14 cellular contexts compared by ENCODE assay signal in the genomic region with DNA sequence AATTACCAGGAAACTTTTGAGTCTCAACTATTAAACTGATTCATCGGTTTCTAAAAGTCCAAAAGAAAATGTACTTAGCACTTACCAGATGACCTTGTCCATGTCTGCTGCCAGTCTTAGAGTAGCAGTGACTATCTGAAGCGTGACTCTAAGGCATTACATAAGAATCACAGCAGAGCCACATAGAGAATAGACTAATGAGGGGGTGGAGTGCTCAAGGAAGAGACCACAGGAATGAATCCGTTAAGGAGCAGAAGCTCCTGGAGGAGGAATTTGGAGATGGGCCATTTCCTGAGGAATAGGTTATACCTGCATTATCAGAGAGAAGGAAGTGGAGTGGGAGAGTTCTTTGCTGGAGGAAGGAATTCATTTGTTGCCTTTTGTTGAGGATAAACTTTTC.
DNase-seq lines count a peak whose midpoint lies in the region; ATAC-seq and TF ChIP-seq lines count a peak whose summit lies in the region.
"Had no signal": no experiment of that assay in that cellular context is flagged by ENCODE, and none has a peak within 500 bp of the region (broad histone marks: within the 10 kb centered on the region; RNA-seq: fewer than 3 reads in every experiment).

No MANE protein-coding gene starts in this region.

- 49% methylated on average over 3 of the region's 3 CpGs for WGBS in right cardiac atrium
- WGBS in SK-N-SH (ENCODE audit: low lambda C conversion rate) = 93% methylated on average over 3 of the region's 3 CpGs

- H3K4me1 ChIP-seq in HCT116 (ENCODE audit: control insufficient read depth in 1 of 2, insufficient read depth in 2 of 2, low read length in 2 of 2) (peaks cover 10 to 12% of the 10 kb centered on the region in 2 experiments; a peak in 3 of 4 replicates), right cardiac atrium (ENCODE audit: control insufficient read depth, insufficient read depth, low read length) (peaks cover 4% of the 10 kb centered on the region), subcutaneous abdominal adipose tissue (ENCODE audit: control insufficient read depth in 5 of 5, insufficient read depth in 5 of 5, low read length in 5 of 5) (peaks cover 0 to 30% (median 12%) of the 10 kb centered on the region in 5 donors), SJCRH30 (0 out of 2 replicates have a peak, but pooled peaks cover 6% of the 10 kb centered on the region), Karpas-422 (ENCODE audit: low read length) (no peaks in the 10 kb centered on the region), SK-N-SH (ENCODE audit: control insufficient read depth in 1 of 2, insufficient read depth in 2 of 2, low read depth in 1 of 2, low read length in 1 of 2) (peaks cover 0 to 25% of the 10 kb centered on the region in 2 experiments)

- H2AFZ ChIP-seq in HCT116 (ENCODE audit: low read depth, low read length, poor library complexity, severe bottlenecking) = no peak overlapping the region
- H2AFZ ChIP-seq in Karpas-422 (ENCODE audit: low read length) = no peak overlapping the region
- H2AFZ ChIP-seq in SK-N-SH (ENCODE audit: low read depth) = no peak overlapping the region

- H3K4me2 ChIP-seq in HCT116 (ENCODE audit: low read length) (peak overlapping the region; percentile 5; the same call in 1 of the 2 replicates), Karpas-422 (ENCODE audit: low read depth, low read length, poor library complexity, severe bottlenecking) (no peak overlapping the region), SK-N-SH (no peak overlapping the region)

- TF ChIP-seq CTCF in HCT116 (IDR thresholded peaks at IDR 0.05 in 2 of 3, conservative IDR thresholded peaks at IDR 0.05 in 1 of 3; ENCODE audit: borderline replicate concordance in 1 of 3, insufficient read depth in 1 of 3, low read depth in 2 of 3, low read length in 2 of 3) = no peak
- no peak for TF ChIP-seq CTCF in VCaP (conservative IDR thresholded peaks at IDR 0.05)
- no peak for TF ChIP-seq CTCF in SK-N-SH (IDR thresholded peaks at IDR 0.05)

- H3K27ac ChIP-seq in HCT116 (ENCODE audit: low read depth, low read length) (no peak overlapping the region), VCaP (peak overlapping the region; percentile 42), right cardiac atrium (ENCODE audit: low read length) (no peak overlapping the region), subcutaneous abdominal adipose tissue (ENCODE audit: low read depth, low read length) (peak overlapping the region; percentile 2), SJCRH30 (no peak overlapping the region), Karpas-422 (ENCODE audit: low read length) (no peak overlapping the region), SK-N-SH (ENCODE audit: low read depth in 2 of 2, low read length in 1 of 2) (no peak overlapping the region)

- no peak for DNase-seq in HCT116 (ENCODE audit: low read depth, low spot score)
- no peak for DNase-seq in right cardiac atrium
- no peak for DNase-seq in SJCRH30
- no peak for DNase-seq in Karpas-422
- no peak for DNase-seq in SK-N-SH
- DNase-seq: activated CD4-positive, alpha-beta T cell treated with anti-CD3 and anti-CD28 coated beads for 48 hours; KBM-7; NCI-H1694 treated with DMSO at 0.1 percent for 48 hours; NCI-H82; stimulated activated CD4-positive, alpha-beta T cell treated with anti-CD3 and anti-CD28 coated beads, Interleukin-4, amount 100 ng/mL, for 24 hours; stimulated activated naive B cell treated with anti-CD40 and anti-IgM and Interleukin-4, amounts not matched to agents 10 μg/mL and 1 μg/mL and 100 μg/mL, for 72 hours had no signal

- H3K36me3 ChIP-seq in HCT116 (ENCODE audit: control insufficient read depth in 1 of 2, insufficient read depth in 2 of 2, low read length in 2 of 2) (0 out of 4 replicates have a peak, but pooled peaks cover 0 to 3% of the 10 kb centered on the region in 2 experiments), subcutaneous abdominal adipose tissue (ENCODE audit: control insufficient read depth in 5 of 5, insufficient read depth in 5 of 5, low read length in 5 of 5) (peaks cover 0 to 16% (median 10%) of the 10 kb centered on the region in 5 donors), SJCRH30 (no peaks in the 10 kb centered on the region), Karpas-422 (ENCODE audit: insufficient read depth, low read length) (no peaks in the 10 kb centered on the region), SK-N-SH (replicated peaks in 1 of 2; ENCODE audit: control insufficient read depth in 1 of 2, insufficient read depth in 2 of 2, low read length in 1 of 2) (peaks cover 14 to 17% of the 10 kb centered on the region in 2 experiments)

- H3K27me3 ChIP-seq in HCT116 (ENCODE audit: insufficient read depth, low read length) (no peaks in the 10 kb centered on the region), right cardiac atrium (ENCODE audit: control insufficient read depth, insufficient read depth) (no peaks in the 10 kb centered on the region), subcutaneous abdominal adipose tissue (ENCODE audit: control insufficient read depth in 5 of 5, insufficient read depth in 4 of 5, low read length in 5 of 5) (no peaks in the 10 kb centered on the region), SJCRH30 (no peaks in the 10 kb centered on the region), Karpas-422 (ENCODE audit: low read length) (no peaks in the 10 kb centered on the region), SK-N-SH (ENCODE audit: insufficient read depth) (no peaks in the 10 kb centered on the region)

- no peaks in the 10 kb centered on the region for H3K9me3 ChIP-seq in HCT116 (ENCODE audit: control insufficient read depth in 1 of 2, insufficient read depth in 1 of 2, low read depth in 1 of 2, low read length in 2 of 2)
- no peaks in the 10 kb centered on the region for H3K9me3 ChIP-seq in right cardiac atrium (ENCODE audit: control insufficient read depth, low read length)
- no peaks in the 10 kb centered on the region for H3K9me3 ChIP-seq in subcutaneous abdominal adipose tissue (ENCODE audit: control insufficient read depth in 5 of 5, low read length in 5 of 5)
- no peaks in the 10 kb centered on the region for H3K9me3 ChIP-seq in SJCRH30 (replicated peaks)
- H3K9me3 ChIP-seq in Karpas-422 (ENCODE audit: low read length) = no peaks in the 10 kb centered on the region
- H3K9me3 ChIP-seq in SK-N-SH = no peaks in the 10 kb centered on the region

- CTCF ChIA-PET in HCT116 (lab: Charles Lee) (no interaction called here), SK-N-SH (lab: Yijun Ruan, JAX) (no interaction called here)

- no peaks in the 10 kb centered on the region for H4K20me1 ChIP-seq in HCT116 (ENCODE audit: insufficient read depth)
- no peaks in the 10 kb centered on the region for H4K20me1 ChIP-seq in Karpas-422 (ENCODE audit: insufficient read depth, low read depth, low read length)
- no peaks in the 10 kb centered on the region for H4K20me1 ChIP-seq in SK-N-SH (ENCODE audit: insufficient read depth)

- TF ChIP-seq RAD21 in HCT116 (IDR thresholded peaks at IDR 0.05; ENCODE audit: low read depth) = no peak
- no peak for TF ChIP-seq RAD21 in SK-N-SH (IDR thresholded peaks at IDR 0.05; ENCODE audit: low read length)

- no TSS peak for BruUV-seq in HCT116 (replicated peaks; lab: Mats Ljungman, UMichigan)

- no peaks in the 10 kb centered on the region for H3K79me2 ChIP-seq in HCT116 (ENCODE audit: insufficient read depth, low read length)
- no peaks in the 10 kb centered on the region for H3K79me2 ChIP-seq in Karpas-422 (ENCODE audit: low read length)
- no peaks in the 10 kb centered on the region for H3K79me2 ChIP-seq in SK-N-SH (ENCODE audit: insufficient read depth)

- H3K4me3 ChIP-seq in HCT116 (replicated peaks in 1 of 2; ENCODE audit: low read depth in 1 of 2, low read length in 2 of 2) = no peak overlapping the region
- H3K4me3 ChIP-seq in right cardiac atrium (ENCODE audit: low read length) = no peak overlapping the region
- no peak overlapping the region for H3K4me3 ChIP-seq in subcutaneous abdominal adipose tissue (ENCODE audit: low read depth in 1 of 5, low read length in 5 of 5)
- no peak overlapping the region for H3K4me3 ChIP-seq in SJCRH30
- no peak overlapping the region for H3K4me3 ChIP-seq in Karpas-422 (ENCODE audit: low read length)
- H3K4me3 ChIP-seq in SK-N-SH (ENCODE audit: low read depth in 2 of 2, low read length in 1 of 2) = no peak overlapping the region

- intact Hi-C loops in HCT116 (cut with micrococcal nuclease) = no loop called here
- intact Hi-C loops in right cardiac atrium (cut with DNase I) = no loop called here

- H3F3A ChIP-seq in SK-N-SH (replicated peaks; ENCODE audit: insufficient read depth) = peaks cover 10% of the 10 kb centered on the region

- RAD21 ChIA-PET in HCT116 (lab: Charles Lee; ENCODE audit: low non-redundant PET in 1 of 2, low total read pairs in 2 of 2, uncharacterized antibody in 2 of 2, unreplicated experiment in 2 of 2) = no interaction called here

- H3K9ac ChIP-seq in HCT116 (ENCODE audit: low read length) (no peak overlapping the region), subcutaneous abdominal adipose tissue (ENCODE audit: low read length in 5 of 5) (no peak overlapping the region), Karpas-422 (ENCODE audit: low read length) (no peak overlapping the region), SK-N-SH (no peak overlapping the region)

- no peak for TF ChIP-seq POLR2A in HCT116 (IDR thresholded peaks at IDR 0.05; ENCODE audit: borderline replicate concordance, extremely low read depth, insufficient read depth, insufficient read length)

- POLR2A ChIA-PET in HCT116 (lab: Charles Lee) (no interaction called here), SK-N-SH (lab: Yijun Ruan, JAX) (no interaction called here)

- TF ChIP-seq EP300 in SK-N-SH (IDR thresholded peaks at IDR 0.05; ENCODE audit: borderline replicate concordance in 1 of 2, low read depth in 1 of 2, low read length in 1 of 2) = no peak

- ATAC-seq in HCT116 (peak; percentile 42), right cardiac atrium (peak; percentile 35 to 69), HG02981 (IDR thresholded peaks at IDR 0.05; ENCODE audit: unreplicated experiment) (no peak)
- ATAC-seq: stimulated activated naive B cell treated with anti-CD40 and anti-IgM and Interleukin-4, amounts not matched to agents 10 μg/mL and 1 μg/mL and 100 μg/mL, for 72 hours had no signal

- no peaks in the 10 kb centered on the region for H3K9me2 ChIP-seq in HCT116 (ENCODE audit: insufficient read depth)
- H3K9me2 ChIP-seq in Karpas-422 (replicated peaks; ENCODE audit: insufficient read depth, low read length) = no peaks in the 10 kb centered on the region
- H3K9me2 ChIP-seq in SK-N-SH = no peaks in the 10 kb centered on the region

TF ChIP-seq in HCT116, 20 proteins besides CTCF, POLR2A, EP300 and RAD21 (continues in another document):
- TF ChIP-seq SIN3A (IDR thresholded peaks at IDR 0.05; ENCODE audit: low read depth) = no peak
- no peak for TF ChIP-seq CEBPB (IDR thresholded peaks at IDR 0.05; ENCODE audit: low read depth)
- TF ChIP-seq SP1 (IDR thresholded peaks at IDR 0.05; ENCODE audit: low read depth) = no peak
- peak; percentile 50; the same call in 1 of the 2 replicates for TF ChIP-seq EGR1 (IDR thresholded peaks at IDR 0.05; ENCODE audit: low read depth)
- TF ChIP-seq JUND (IDR thresholded peaks at IDR 0.05) = no peak

TF ChIP-seq in SK-N-SH, 30 proteins besides CTCF, POLR2A, EP300 and RAD21 (continues in another document):
- TF ChIP-seq EZH2phosphoT487 (IDR thresholded peaks at IDR 0.05; ENCODE audit: borderline replicate concordance, low read depth) = no peak

Comparison
In these comparisons a context has a peak if more than half of its experiments do, and no peak if none do; other contexts are left out.
1. H3K27ac ChIP-seq: peak in VCaP (single experiment) and subcutaneous abdominal adipose tissue (single experiment); none in HCT116 (single experiment), right cardiac atrium (single experiment), SJCRH30 (single experiment), Karpas-422 (single experiment) and SK-N-SH (0 of 2).